In genomic region chr6:42025066-42025789, GRCh38 we compare ENCODE assay signal across 9 cellular contexts. TPM values are rescaled to one million over a fixed set of nuclear protein-coding genes. Genes with fewer than 3 reads are reported as not detected.
DNase-seq lines count a peak whose midpoint lies in the region; ATAC-seq, FAIRE-seq and TF ChIP-seq lines count a peak whose summit lies in the region.
"Had no signal": no experiment of that assay in that cellular context is flagged by ENCODE, and none has a peak within 500 bp of the region (broad histone marks: within the 10 kb centered on the region; RNA-seq: fewer than 3 reads in every experiment).

No MANE protein-coding gene starts in this region.

- CTCF ChIA-PET in activated B cell treated with CpG ODN at 0.5 μM for 24 hours (lab: Charles Lee) = interaction anchor here (1.3 to 2.2 kb wide), 7 partner anchors 9 to 238 kb away, joined by 3 to 14 read pairs (median 6); partner anchors contain the start of genes BYSL, MED20 and TOMM6
- CTCF ChIA-PET in HepG2 (lab: Yijun Ruan, JAX; ENCODE audit: low intra/inter-chr PET ratio, low total read pairs) = no interaction called here

- 74% methylated on average over 11 of the region's 11 CpGs for WGBS in HepG2 (ENCODE audit: low lambda C conversion rate)

- TF ChIP-seq CTCF in activated B cell treated with CpG ODN at 0.5 μM for 24 hours (IDR thresholded peaks at IDR 0.05) (no peak), HepG2 (CRISPR knock-in tag; IDR thresholded peaks at IDR 0.05) (no peak)

- H3K4me1 ChIP-seq in CD4-positive, CD25-positive, alpha-beta regulatory T cell (ENCODE audit: control insufficient read depth, insufficient read depth, low read length, poor library complexity, severe bottlenecking) = peaks cover 81% of the 10 kb centered on the region
- peaks cover 11% of the 10 kb centered on the region; the same call in 1 of the 2 replicates for H3K4me1 ChIP-seq in HepG2 (ENCODE audit: insufficient read depth, low read length)

- DNase-seq in CD4-positive, CD25-positive, alpha-beta regulatory T cell = no peak
- DNase-seq in activated B cell treated with CpG ODN at 0.5 μM for 24 hours (peak; percentile 83), putamen (ENCODE audit: low spot score) (no peak), epidermal melanocyte (ENCODE audit: insufficient read length, low spot score) (no peak), HTR-8/SVneo (ENCODE audit: insufficient read length, low spot score) (no peak), HepG2 (ENCODE audit: low spot score) (no peak)

- no peak for TF ChIP-seq EP300 in HepG2 (IDR thresholded peaks at IDR 0.05; ENCODE audit: low read depth in 2 of 2, low read length in 2 of 2)
- TF ChIP-seq EP300 in HepG2 (CRISPR knock-in tag; IDR thresholded peaks at IDR 0.05; ENCODE audit: borderline replicate concordance) = no peak

- intact Hi-C loops in activated B cell treated with CpG ODN at 0.5 μM for 24 hours (cut with micrococcal nuclease) = loop anchor here (1.0 to 5.0 kb wide), 6 partner anchors 14 to 128 kb away; partner anchors contain the start of gene USP49
- intact Hi-C loops in HepG2 (cut with micrococcal nuclease; ENCODE audit: unreplicated experiment) = no loop called here

- no peaks in the 10 kb centered on the region for H4K20me1 ChIP-seq in HepG2 (ENCODE audit: insufficient read depth, low read length)

- H3K4me1 Mint-ChIP-seq in CD4-positive, CD25-positive, alpha-beta regulatory T cell = peaks cover 18 to 94% (median 58%) of the 10 kb centered on the region in 4 donors
- peaks cover 93% of the 10 kb centered on the region for H3K4me1 Mint-ChIP-seq in activated B cell treated with CpG ODN at 0.5 μM for 24 hours

- no peaks in the 10 kb centered on the region for H3K27me3 Mint-ChIP-seq in CD4-positive, CD25-positive, alpha-beta regulatory T cell
- H3K27me3 Mint-ChIP-seq in activated B cell treated with CpG ODN at 0.5 μM for 24 hours = no peaks in the 10 kb centered on the region

- H3K4me3 Mint-ChIP-seq in CD4-positive, CD25-positive, alpha-beta regulatory T cell = peak overlapping the region in 2 of 4 donors; percentile 17 to 78
- peak overlapping the region; percentile 69 for H3K4me3 Mint-ChIP-seq in activated B cell treated with CpG ODN at 0.5 μM for 24 hours
- H3K4me3 Mint-ChIP-seq: mesothelial cell of epicardium had no signal

- in situ Hi-C loops in HepG2 (cut with HindIII; ENCODE audit: extremely low pct_ligation_motif_present, low pct_unique_long_range_greater_than_20kb) = loop anchor here (25.0 kb wide), 1 partner anchor 663 kb away; no protein-coding TSS in a partner anchor

- H3K36me3 Mint-ChIP-seq in CD4-positive, CD25-positive, alpha-beta regulatory T cell = peaks cover 46% of the 10 kb centered on the region
- H3K36me3 Mint-ChIP-seq in activated B cell treated with CpG ODN at 0.5 μM for 24 hours (ENCODE audit: low read depth) = peaks cover 25% of the 10 kb centered on the region

- H3K36me3 ChIP-seq in CD4-positive, CD25-positive, alpha-beta regulatory T cell (ENCODE audit: control insufficient read depth, insufficient read depth, low read length) = peaks cover 40% of the 10 kb centered on the region
- H3K36me3 ChIP-seq in HepG2 (replicated peaks in 1 of 2; ENCODE audit: control insufficient read depth in 1 of 2, insufficient read depth in 2 of 2, low read length in 2 of 2) = no peaks in the 10 kb centered on the region

- POLR2A ChIA-PET in activated B cell treated with CpG ODN at 0.5 μM for 24 hours (lab: Charles Lee) (interaction anchor here (0.6 to 3.6 kb wide), 21 partner anchors 15 to 539 kb away, joined by 3 to 29 read pairs (median 7); partner anchors contain the start of genes BYSL, CCND3, MED20 and TAF8), HepG2 (lab: Yijun Ruan, JAX) (no interaction called here)

- TF ChIP-seq POLR2A in GM19193 (IDR thresholded peaks at IDR 0.05; ENCODE audit: extremely low read depth, insufficient read depth, insufficient read length) = peak; percentile 35
- TF ChIP-seq POLR2A in HepG2 (IDR thresholded peaks at IDR 0.05; ENCODE audit: insufficient read depth in 1 of 2, low read depth in 2 of 2, low read length in 2 of 2) = no peak

- no peak overlapping the region for H3K4me3 ChIP-seq in CD4-positive, CD25-positive, alpha-beta regulatory T cell (ENCODE audit: low read depth, low read length)
- no peak overlapping the region for H3K4me3 ChIP-seq in HepG2 (replicated peaks in 1 of 3; ENCODE audit: insufficient read depth in 1 of 3, low read depth in 2 of 3, low read length in 3 of 3)

- no peak overlapping the region for H2AFZ ChIP-seq in HepG2 (ENCODE audit: low read length)

- H3K4me2 ChIP-seq in HepG2 (ENCODE audit: low read depth, low read length) = no peak overlapping the region

- no peak for TF ChIP-seq RAD21 in HepG2 (CRISPR knock-in tag; IDR thresholded peaks at IDR 0.05)

- peak overlapping the region; percentile 6 for H3K27ac ChIP-seq in CD4-positive, CD25-positive, alpha-beta regulatory T cell (ENCODE audit: insufficient read depth, low read length, poor library complexity, severe bottlenecking)
- no peak overlapping the region for H3K27ac ChIP-seq in HepG2 (ENCODE audit: extremely low read length, insufficient read depth, low read length)

- BruUV-seq in HepG2 (replicated peaks; lab: Mats Ljungman, UMichigan) = no TSS peak

- ATAC-seq in CD4-positive, CD25-positive, alpha-beta regulatory T cell (ENCODE audit: low read depth in 2 of 2) = peak; percentile 3 to 7
- peak; percentile 62 for ATAC-seq in HG03025 (IDR thresholded peaks at IDR 0.05; ENCODE audit: low FRiP score, unreplicated experiment)
- ATAC-seq in activated B cell treated with CpG ODN at 0.5 μM for 24 hours (ENCODE audit: low read depth) = peak; percentile 90
- no peak for ATAC-seq in HepG2

- H3K9me3 Mint-ChIP-seq in CD4-positive, CD25-positive, alpha-beta regulatory T cell = no peaks in the 10 kb centered on the region
- no peaks in the 10 kb centered on the region for H3K9me3 Mint-ChIP-seq in activated B cell treated with CpG ODN at 0.5 μM for 24 hours
- H3K9me3 Mint-ChIP-seq: mesothelial cell of epicardium had no signal

- H3K79me2 ChIP-seq in HepG2 (ENCODE audit: insufficient read depth, low read length) = no peaks in the 10 kb centered on the region

- peak overlapping the region; percentile 54 to 81 (median 80) for H3K27ac Mint-ChIP-seq in CD4-positive, CD25-positive, alpha-beta regulatory T cell
- H3K27ac Mint-ChIP-seq in activated B cell treated with CpG ODN at 0.5 μM for 24 hours = peak overlapping the region; percentile 99
- H3K27ac Mint-ChIP-seq: mesothelial cell of epicardium had no signal

- H3K27me3 ChIP-seq in CD4-positive, CD25-positive, alpha-beta regulatory T cell (ENCODE audit: control insufficient read depth, insufficient read depth, low read length) = no peaks in the 10 kb centered on the region
- H3K27me3 ChIP-seq in HepG2 (ENCODE audit: control insufficient read depth in 1 of 2, insufficient read depth in 2 of 2, low read length in 2 of 2) = no peaks in the 10 kb centered on the region

- FAIRE-seq in HTR-8/SVneo (lab: Jason Lieb, UNC) = no peak
- FAIRE-seq in HepG2 (lab: Jason Lieb, UNC) = no peak

- no peak overlapping the region for H3K9ac ChIP-seq in HepG2 (ENCODE audit: insufficient read depth, low read depth, low read length)

- no peaks in the 10 kb centered on the region for H3K9me3 ChIP-seq in CD4-positive, CD25-positive, alpha-beta regulatory T cell (ENCODE audit: control insufficient read depth in 2 of 2, low read length in 2 of 2)
- H3K9me3 ChIP-seq in HepG2 (ENCODE audit: low read length) = no peaks in the 10 kb centered on the region

TF ChIP-seq in HepG2, 621 proteins besides CTCF, POLR2A, EP300 and RAD21 (continues in another document):
- TF ChIP-seq MYNN (CRISPR knock-in tag; IDR thresholded peaks at IDR 0.05; ENCODE audit: low read depth) (no peak), HHEX (CRISPR knock-in tag; IDR thresholded peaks at IDR 0.05) (no peak), PREB (CRISPR knock-in tag; IDR thresholded peaks at IDR 0.05) (no peak), TCF7L2 (IDR thresholded peaks at IDR 0.05; ENCODE audit: low read depth, low read length) (no peak), ZNF589 (CRISPR knock-in tag; conservative IDR thresholded peaks at IDR 0.05) (no peak), ZMYM3 (CRISPR knock-in tag; IDR thresholded peaks at IDR 0.05) (no peak)

RNA-seq across cellular contexts. Expression of gene TAF8, which starts 25.1 kb away (rescaled TPM):
- 46.7 TPM for total RNA-seq in CD4-positive, CD25-positive, alpha-beta regulatory T cell
- 10 to 100 TPM; 15.9 to 24.1 (median 20.7) TPM for polyA plus RNA-seq in CD4-positive, CD25-positive, alpha-beta regulatory T cell
- 47.2 and 55.7 TPM in 2 replicates for total RNA-seq in activated B cell treated with CpG ODN at 0.5 μM for 24 hours
- 20.2 and 25.2 TPM in 2 replicates for total RNA-seq in HepG2 (2016; rRNA removed; fragmentation: Illumina TruSeq; extraction: Trizol)
- 5.3 and 5.6 TPM in 2 replicates for total RNA-seq in HepG2 (2016; cell fraction: cytosol; rRNA removed; fragmentation: Illumina TruSeq; extraction: Trizol; ENCODE audit: low read depth)
- total RNA-seq in HepG2 (2016; cell fraction: insoluble cytoplasmic fraction; rRNA removed; fragmentation: Illumina TruSeq; extraction: Trizol) = 18.4 and 26.1 TPM in 2 replicates
- total RNA-seq in HepG2 (2016; cell fraction: membrane; rRNA removed; fragmentation: Illumina TruSeq; extraction: Trizol) = 7.7 and 11.1 TPM in 2 replicates
- 25.6 and 26.1 TPM in 2 replicates for total RNA-seq in HepG2 (2016; cell fraction: nucleus; rRNA removed; fragmentation: Illumina TruSeq; extraction: Trizol)
- 23.8 and 25.8 TPM in 2 replicates for polyA plus RNA-seq in HepG2 (2011; rRNA removed)
- 14.5 and 19.7 TPM in 2 replicates for polyA plus RNA-seq in HepG2 (2011; cell fraction: cytosol; rRNA removed)
- polyA plus RNA-seq in HepG2 (2011; cell fraction: nucleus; rRNA removed) = 30.8 and 36.5 TPM in 2 replicates
- 8.9 and 11.5 TPM in 2 replicates for polyA plus RNA-seq in HepG2 (2012)
- polyA plus RNA-seq in HepG2 (2016; cell fraction: cytosol; fragmentation: Illumina TruSeq; extraction: Trizol; ENCODE audit: low read depth) = 2.2 and 2.4 TPM in 2 replicates
- polyA plus RNA-seq in HepG2 (2016; cell fraction: insoluble cytoplasmic fraction; fragmentation: Illumina TruSeq; extraction: Trizol; ENCODE audit: low read depth) = 11.5 and 15.5 TPM in 2 replicates
- polyA plus RNA-seq in HepG2 (2016; cell fraction: membrane; fragmentation: Illumina TruSeq; extraction: Trizol; ENCODE audit: low read depth) = 2.5 and 3.1 TPM in 2 replicates
- polyA plus RNA-seq in HepG2 (2016; cell fraction: nucleus; fragmentation: Illumina TruSeq; extraction: Trizol; ENCODE audit: insufficient read depth, low read depth) = 23.7 and 26.1 TPM in 2 replicates
- polyA minus RNA-seq in HepG2 (2011; rRNA and poly(A)+ RNA removed; ENCODE audit: low replicate concordance) = 73.6 and 87.5 TPM in 2 replicates
- polyA minus RNA-seq in HepG2 (2011; cell fraction: cytosol; rRNA and poly(A)+ RNA removed) = 12.6 and 13.8 TPM in 2 replicates
- 74.5 and 84.5 TPM in 2 replicates for polyA minus RNA-seq in HepG2 (2011; cell fraction: nucleus; rRNA and poly(A)+ RNA removed)
